Comparison of ENCODE assay signal across 35 cellular contexts in genomic region chr22:48653929-48654328, GRCh38.
"Had no signal": no experiment of that assay in that cellular context is flagged by ENCODE, and none has a peak within 500 bp of the region (broad histone marks: within the 10 kb centered on the region; RNA-seq: fewer than 3 reads in every experiment).

No MANE protein-coding gene starts in this region.

- H3K4me3 Mint-ChIP-seq: activated CD4-positive, alpha-beta memory T cell treated with anti-CD3 and anti-CD28 coated beads for 36 hours; activated CD4-positive, alpha-beta T cell treated with anti-CD3 and anti-CD28 coated beads for 36 hours; activated CD4-positive, alpha-beta T cell treated with anti-CD3 and anti-CD28 coated beads, Interleukin-2, amount 10 ng/mL, durations not matched to agents 24 days and 14 days; activated CD8-positive, alpha-beta memory T cell treated with anti-CD3 and anti-CD28 coated beads, Interleukin-2, amount 10 ng/mL, durations not matched to agents 7 days and 5 days; activated CD8-positive, alpha-beta T cell treated with anti-CD3 and anti-CD28 coated beads, Interleukin-2, amount 10 ng/mL, durations not matched to agents 7 days and 5 days; activated naive CD4-positive, alpha-beta T cell treated with anti-CD3 and anti-CD28 coated beads for 36 hours; activated naive CD4-positive, alpha-beta T cell treated with anti-CD3 and anti-CD28 coated beads, Interleukin-2, amount 50 U/mL, for 24 hours; activated naive CD8-positive, alpha-beta T cell treated with anti-CD3 and anti-CD28 coated beads for 36 hours; activated naive CD8-positive, alpha-beta T cell treated with anti-CD3 and anti-CD28 coated beads, Interleukin-2, amount 50 U/mL, for 24 hours; activated T-helper 1 cell treated with anti-CD3 and anti-CD28 coated beads, Interleukin-12 subunit alpha, Interleukin-12 subunit beta, Interleukin-2, Interleukin-4 antibody, amounts not matched to agents 30 ng/mL and 10 ng/mL and 1 ng/mL, durations not matched to agents 14 hours and 24 hours and 36 hours; brain; central memory CD8-positive, alpha-beta T cell; effector memory CD8-positive, alpha-beta T cell; T-helper 17 cell; T-helper 2 cell treated with Interferon-gamma antibody and Interleukin-4, amounts not matched to agents 5 μg/mL and 100 μg/mL, for 36 hours had no signal

- H3K27me3 Mint-ChIP-seq: activated CD4-positive, alpha-beta memory T cell treated with anti-CD3 and anti-CD28 coated beads for 36 hours; activated CD4-positive, alpha-beta T cell treated with anti-CD3 and anti-CD28 coated beads for 36 hours; activated CD4-positive, alpha-beta T cell treated with anti-CD3 and anti-CD28 coated beads, Interleukin-2, amount 10 ng/mL, durations not matched to agents 24 days and 14 days; activated CD8-positive, alpha-beta memory T cell treated with anti-CD3 and anti-CD28 coated beads, Interleukin-2, amount 10 ng/mL, durations not matched to agents 7 days and 5 days; activated naive CD4-positive, alpha-beta T cell treated with anti-CD3 and anti-CD28 coated beads, Interleukin-2, amount 50 U/mL, for 24 hours; activated naive CD8-positive, alpha-beta T cell treated with anti-CD3 and anti-CD28 coated beads for 36 hours; activated naive CD8-positive, alpha-beta T cell treated with anti-CD3 and anti-CD28 coated beads, Interleukin-2, amount 50 U/mL, for 24 hours; brain; central memory CD8-positive, alpha-beta T cell; effector memory CD8-positive, alpha-beta T cell; T-helper 17 cell had no signal

- DNase-seq: activated CD4-positive, alpha-beta memory T cell treated with anti-CD3 and anti-CD28 coated beads for 36 hours; activated CD4-positive, alpha-beta T cell treated with anti-CD3 and anti-CD28 coated beads for 36 hours; activated CD4-positive, alpha-beta T cell treated with anti-CD3 and anti-CD28 coated beads, Interleukin-2, amount 10 ng/mL, durations not matched to agents 24 days and 14 days; activated CD4-positive, CD25-positive, alpha-beta regulatory T cell; activated CD4-positive, CD25-positive, alpha-beta regulatory T cell treated with anti-CD3 and anti-CD28 coated beads, Interleukin-2, amount 50 U/mL, for 72 hours; activated CD8-positive, alpha-beta memory T cell treated with anti-CD3 and anti-CD28 coated beads, Interleukin-2, amount 10 ng/mL, durations not matched to agents 7 days and 5 days; activated CD8-positive, alpha-beta memory T cell treated with anti-CD3 and anti-CD28 coated beads, Interleukin-2, amount 50 U/mL, for 4 hours; activated CD8-positive, alpha-beta T cell treated with anti-CD3 and anti-CD28 coated beads, Interleukin-2, amount 10 ng/mL, durations not matched to agents 7 days and 5 days; activated effector memory CD4-positive, alpha-beta T cell treated with anti-CD3 and anti-CD28 coated beads, Interleukin-2, amount 50 U/mL, for 16 hours; activated naive CD4-positive, alpha-beta T cell treated with anti-CD3 and anti-CD28 coated beads for 36 hours; activated naive CD8-positive, alpha-beta T cell treated with anti-CD3 and anti-CD28 coated beads for 36 hours; activated naive CD8-positive, alpha-beta T cell treated with anti-CD3 and anti-CD28 coated beads, Interleukin-2, amount 50 U/mL, for 24 hours; activated T-cell treated with anti-CD3 and anti-CD28 coated beads, Interleukin-2, amount 50 U/mL, for 1 hour; activated T-cell treated with anti-CD3 and anti-CD28 coated beads, Interleukin-2, amount 50 U/mL, for 48 hours; adrenal gland; amygdala; cortex of kidney; dermis blood vessel endothelial cell; effector CD4-positive, alpha-beta T cell; effector memory CD8-positive, alpha-beta T cell; erythroblast; foreskin melanocyte; T-helper 1 cell; T-helper 17 cell had no signal

- H3K9me3 ChIP-seq: adrenal gland, ascending aorta, breast epithelium had no signal

- H3K36me3 Mint-ChIP-seq: activated CD4-positive, alpha-beta memory T cell treated with anti-CD3 and anti-CD28 coated beads for 36 hours; activated CD8-positive, alpha-beta memory T cell treated with anti-CD3 and anti-CD28 coated beads, Interleukin-2, amount 10 ng/mL, durations not matched to agents 7 days and 5 days; activated naive CD4-positive, alpha-beta T cell treated with anti-CD3 and anti-CD28 coated beads, Interleukin-2, amount 50 U/mL, for 24 hours; activated naive CD8-positive, alpha-beta T cell treated with anti-CD3 and anti-CD28 coated beads for 36 hours had no signal

- H3K4me1 ChIP-seq: adrenal gland, ascending aorta, breast epithelium, esophagus muscularis mucosa, gastroesophageal sphincter had no signal

- H3K36me3 ChIP-seq: adrenal gland, ascending aorta, breast epithelium, cardiac muscle cell, esophagus muscularis mucosa, gastroesophageal sphincter had no signal

- H3K27me3 ChIP-seq: adrenal gland, ascending aorta, breast epithelium, cardiac muscle cell had no signal

- ATAC-seq: activated CD4-positive, alpha-beta T cell treated with anti-CD3 and anti-CD28 coated beads for 36 hours; activated CD8-positive, alpha-beta memory T cell treated with anti-CD3 and anti-CD28 coated beads, Interleukin-2, amount 10 ng/mL, durations not matched to agents 7 days and 5 days; activated CD8-positive, alpha-beta T cell treated with anti-CD3 and anti-CD28 coated beads, Interleukin-2, amount 10 ng/mL, durations not matched to agents 7 days and 5 days; activated naive CD8-positive, alpha-beta T cell treated with anti-CD3 and anti-CD28 coated beads, Interleukin-2, amount 50 U/mL, for 24 hours; effector memory CD8-positive, alpha-beta T cell; gastroesophageal sphincter; T-helper 17 cell had no signal

- H3K4me3 ChIP-seq: adrenal gland, ascending aorta, breast epithelium, cardiac muscle cell, esophagus muscularis mucosa, gastroesophageal sphincter had no signal

- H3K9me3 Mint-ChIP-seq: activated CD4-positive, alpha-beta T cell treated with anti-CD3 and anti-CD28 coated beads, Interleukin-2, amount 10 ng/mL, durations not matched to agents 24 days and 14 days; activated naive CD4-positive, alpha-beta T cell treated with anti-CD3 and anti-CD28 coated beads for 36 hours; activated naive CD4-positive, alpha-beta T cell treated with anti-CD3 and anti-CD28 coated beads, Interleukin-2, amount 50 U/mL, for 24 hours; activated naive CD8-positive, alpha-beta T cell treated with anti-CD3 and anti-CD28 coated beads for 36 hours; activated naive CD8-positive, alpha-beta T cell treated with anti-CD3 and anti-CD28 coated beads, Interleukin-2, amount 50 U/mL, for 24 hours; activated T-helper 1 cell treated with anti-CD3 and anti-CD28 coated beads, Interleukin-12 subunit alpha, Interleukin-12 subunit beta, Interleukin-2, Interleukin-4 antibody, amounts not matched to agents 30 ng/mL and 10 ng/mL and 1 ng/mL, durations not matched to agents 14 hours and 24 hours and 36 hours; activated T-helper 2 cell treated with anti-CD3 and anti-CD28 coated beads, Interferon-gamma antibody, Interleukin-2, Interleukin-4, amounts not matched to agents 10 μg/mL and 5 μg/mL and 100 μg/mL, durations not matched to agents 14 hours and 24 hours and 36 hours; central memory CD8-positive, alpha-beta T cell; T-helper 2 cell treated with Interferon-gamma antibody and Interleukin-4, amounts not matched to agents 5 μg/mL and 100 μg/mL, for 36 hours had no signal

- H3K27ac Mint-ChIP-seq: activated CD4-positive, alpha-beta memory T cell treated with anti-CD3 and anti-CD28 coated beads for 36 hours; activated CD4-positive, alpha-beta T cell treated with anti-CD3 and anti-CD28 coated beads for 36 hours; activated CD4-positive, alpha-beta T cell treated with anti-CD3 and anti-CD28 coated beads, Interleukin-2, amount 10 ng/mL, durations not matched to agents 24 days and 14 days; activated CD8-positive, alpha-beta memory T cell treated with anti-CD3 and anti-CD28 coated beads, Interleukin-2, amount 10 ng/mL, durations not matched to agents 7 days and 5 days; activated CD8-positive, alpha-beta T cell treated with anti-CD3 and anti-CD28 coated beads, Interleukin-2, amount 10 ng/mL, durations not matched to agents 7 days and 5 days; activated naive CD4-positive, alpha-beta T cell treated with anti-CD3 and anti-CD28 coated beads for 36 hours; activated naive CD4-positive, alpha-beta T cell treated with anti-CD3 and anti-CD28 coated beads, Interleukin-2, amount 50 U/mL, for 24 hours; activated naive CD8-positive, alpha-beta T cell treated with anti-CD3 and anti-CD28 coated beads for 36 hours; activated naive CD8-positive, alpha-beta T cell treated with anti-CD3 and anti-CD28 coated beads, Interleukin-2, amount 50 U/mL, for 24 hours; activated T-helper 1 cell treated with anti-CD3 and anti-CD28 coated beads, Interleukin-12 subunit alpha, Interleukin-12 subunit beta, Interleukin-2, Interleukin-4 antibody, amounts not matched to agents 30 ng/mL and 10 ng/mL and 1 ng/mL, durations not matched to agents 14 hours and 24 hours and 36 hours; activated T-helper 2 cell treated with anti-CD3 and anti-CD28 coated beads, Interferon-gamma antibody, Interleukin-2, Interleukin-4, amounts not matched to agents 10 μg/mL and 5 μg/mL and 100 μg/mL, durations not matched to agents 14 hours and 24 hours and 36 hours; effector memory CD8-positive, alpha-beta T cell; T-helper 17 cell; T-helper 2 cell treated with Interferon-gamma antibody and Interleukin-4, amounts not matched to agents 5 μg/mL and 100 μg/mL, for 36 hours had no signal

- H3K4me1 Mint-ChIP-seq: activated CD4-positive, alpha-beta T cell treated with anti-CD3 and anti-CD28 coated beads for 36 hours; activated CD4-positive, alpha-beta T cell treated with anti-CD3 and anti-CD28 coated beads, Interleukin-2, amount 10 ng/mL, durations not matched to agents 24 days and 14 days; activated CD8-positive, alpha-beta memory T cell treated with anti-CD3 and anti-CD28 coated beads, Interleukin-2, amount 10 ng/mL, durations not matched to agents 7 days and 5 days; activated naive CD4-positive, alpha-beta T cell treated with anti-CD3 and anti-CD28 coated beads, Interleukin-2, amount 50 U/mL, for 24 hours; activated naive CD8-positive, alpha-beta T cell treated with anti-CD3 and anti-CD28 coated beads for 36 hours; activated naive CD8-positive, alpha-beta T cell treated with anti-CD3 and anti-CD28 coated beads, Interleukin-2, amount 50 U/mL, for 24 hours; central memory CD8-positive, alpha-beta T cell; T-helper 17 cell had no signal

- H3K27ac ChIP-seq: adrenal gland, ascending aorta, breast epithelium, cardiac muscle cell, esophagus muscularis mucosa, gastroesophageal sphincter had no signal
